ENCODE assay signal across 22 cellular contexts in the genomic region with DNA sequence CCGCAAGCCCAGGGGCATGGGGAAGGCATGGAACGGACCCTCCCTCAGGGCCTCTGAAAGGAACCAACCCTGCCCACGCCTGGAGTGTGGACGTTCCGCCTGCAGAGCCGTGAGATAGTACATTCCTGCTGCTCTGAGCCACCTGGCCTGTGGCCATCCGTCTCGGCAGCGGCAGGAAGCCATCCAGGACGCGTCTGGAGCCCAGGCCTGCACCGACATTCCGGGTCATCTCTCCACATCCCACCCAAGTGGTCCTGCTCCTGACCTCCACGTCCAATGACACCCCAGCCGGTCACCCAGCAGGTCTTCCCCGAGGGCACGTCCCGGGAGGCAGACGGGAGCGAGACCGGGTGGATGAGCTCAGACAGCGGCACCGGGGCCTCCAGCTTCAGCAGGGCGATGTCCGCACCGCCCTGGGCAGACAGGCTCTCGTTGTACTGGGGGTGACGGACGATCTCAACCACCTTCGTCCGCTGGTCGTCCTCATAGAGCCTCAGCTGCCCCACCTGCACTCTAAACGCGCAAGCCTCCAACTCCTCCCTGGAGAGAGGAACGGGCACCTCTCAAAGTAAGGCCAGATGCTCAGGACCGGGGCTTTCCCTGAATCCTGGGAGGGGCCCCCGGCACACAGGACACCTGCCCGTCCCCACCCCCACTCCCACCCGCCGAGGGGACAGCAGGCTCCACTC. TPM values are rescaled to one million over a fixed set of nuclear protein-coding genes. Genes with fewer than 3 reads are reported as not detected.
DNase-seq lines count a peak whose midpoint lies in the region; ATAC-seq and TF ChIP-seq lines count a peak whose summit lies in the region.
"Had no signal": no experiment of that assay in that cellular context is flagged by ENCODE, and none has a peak within 500 bp of the region (broad histone marks: within the 10 kb centered on the region; RNA-seq: fewer than 3 reads in every experiment).

No MANE protein-coding gene starts in this region.

- no peaks in the 10 kb centered on the region for H3K79me2 ChIP-seq in mammary epithelial cell (ENCODE audit: insufficient read depth, low read length)

- BruUV-seq in mammary epithelial cell (replicated peaks; lab: Mats Ljungman, UMichigan): no TSS peak

- H3K9ac ChIP-seq in mammary epithelial cell (ENCODE audit: insufficient read depth, low read length): no peak overlapping the region

- intact Hi-C loops in mammary epithelial cell (cut with micrococcal nuclease): no loop called here
- intact Hi-C loops in left lung (cut with DNase I): no loop called here
- intact Hi-C loops in left colon (cut with DNase I, micrococcal nuclease): no loop called here

- peak overlapping the region; percentile 72 for H2AFZ ChIP-seq in mammary epithelial cell (ENCODE audit: low read depth, low read length)

- in situ Hi-C loops in mammary epithelial cell (cut with MboI; ENCODE audit: low sequenced_read_pairs in 2 of 2): no loop called here

- H4K20me1 ChIP-seq in mammary epithelial cell (ENCODE audit: insufficient read depth, low read length): no peaks in the 10 kb centered on the region

- DNase-seq in mammary epithelial cell (no peak), left lung (no peak), left colon (no peak)
- DNase-seq: activated B cell treated with CpG ODN at 0.5 μM for 24 hours, adrenal gland, cerebellar nuclear complex, DMS79 treated with DMSO at 0.1 percent for 48 hours, endodermal cell, MM.1S, naive B cell, NCI-H187, NCI-H446 treated with DMSO at 0.1 percent for 48 hours, SHP77 treated with DMSO at 0.1 percent for 48 hours, spleen, T-helper 17 cell had no signal

- no peak overlapping the region for H3K27ac ChIP-seq in HEK293 (ENCODE audit: extremely low read depth, low read depth, low read length)
- H3K27ac ChIP-seq in mammary epithelial cell (ENCODE audit: insufficient read depth, low read depth, low read length): no peak overlapping the region
- H3K27ac ChIP-seq in left lung: no peak overlapping the region
- H3K27ac ChIP-seq: adrenal gland, spleen, tibial nerve had no signal

- peak overlapping the region; percentile 10 to 77 (median 59) for H3K27ac Mint-ChIP-seq in nephron
- H3K27ac Mint-ChIP-seq: activated B cell treated with CpG ODN at 0.5 μM for 24 hours; activated T-helper 2 cell treated with anti-CD3 and anti-CD28 coated beads, Interferon-gamma antibody, Interleukin-2, Interleukin-4, amounts not matched to agents 10 μg/mL and 5 μg/mL and 100 μg/mL, durations not matched to agents 14 hours and 24 hours and 36 hours; CD14-positive monocyte; endodermal cell; naive B cell; stimulated activated effector memory CD8-positive, alpha-beta T cell treated with anti-CD3 and anti-CD28 coated beads, Interleukin-12 subunit alpha, Interleukin-12 subunit beta, amount 100 ng/mL, for 72 hours; T-helper 17 cell had no signal

- peak overlapping the region in 2 of 3 experiments; percentile 53 for H3K4me3 Mint-ChIP-seq in nephron
- H3K4me3 Mint-ChIP-seq: activated B cell treated with CpG ODN at 0.5 μM for 24 hours; stimulated activated effector memory CD8-positive, alpha-beta T cell treated with anti-CD3 and anti-CD28 coated beads, Interleukin-12 subunit alpha, Interleukin-12 subunit beta, amount 100 ng/mL, for 72 hours; T-helper 17 cell had no signal

- peaks cover 36% of the 10 kb centered on the region for H3K4me1 Mint-ChIP-seq in nephron
- H3K4me1 Mint-ChIP-seq: T-helper 17 cell had no signal

- H3K4me1 ChIP-seq in HEK293 (ENCODE audit: control insufficient read depth, insufficient read depth, low read length) (no peaks in the 10 kb centered on the region), mammary epithelial cell (ENCODE audit: insufficient read depth, low read length) (peaks cover 8% of the 10 kb centered on the region), left lung (no peaks in the 10 kb centered on the region)
- H3K4me1 ChIP-seq: adrenal gland had no signal

- H3K27me3 Mint-ChIP-seq in nephron (ENCODE audit: low read depth): peaks cover 45% of the 10 kb centered on the region

- H3K9me3 Mint-ChIP-seq in nephron: no peaks in the 10 kb centered on the region
- H3K9me3 Mint-ChIP-seq: activated B cell treated with CpG ODN at 0.5 μM for 24 hours; activated T-helper 2 cell treated with anti-CD3 and anti-CD28 coated beads, Interferon-gamma antibody, Interleukin-2, Interleukin-4, amounts not matched to agents 10 μg/mL and 5 μg/mL and 100 μg/mL, durations not matched to agents 14 hours and 24 hours and 36 hours; endodermal cell; naive B cell; stimulated activated effector memory CD8-positive, alpha-beta T cell treated with anti-CD3 and anti-CD28 coated beads, Interleukin-12 subunit alpha, Interleukin-12 subunit beta, amount 100 ng/mL, for 72 hours had no signal

- 8% methylated on average over 16 of the region's 40 CpGs for WGBS in mammary epithelial cell (ENCODE audit: low coverage, missing lambda C conversion rate)

- H3K4me2 ChIP-seq in mammary epithelial cell (ENCODE audit: insufficient read depth, low read depth, low read length): peak overlapping the region; percentile 46

- H3K4me3 ChIP-seq in HEK293 (ENCODE audit: low read depth, low read length): no peak overlapping the region
- H3K4me3 ChIP-seq in mammary epithelial cell (replicated peaks in 1 of 3; ENCODE audit: insufficient read depth in 1 of 3, low read depth in 2 of 3, low read length in 3 of 3): peak overlapping the region in 1 of 3 experiments; percentile 33
- no peak overlapping the region for H3K4me3 ChIP-seq in left lung
- H3K4me3 ChIP-seq: adrenal gland, lung, spleen, tibial nerve had no signal

- dilution Hi-C loops in mammary epithelial cell (cut with HindIII; ENCODE audit: low sequenced_read_pairs): loop anchor here (25.0 kb wide), 1 partner anchor 576 kb away; a partner anchor contains a TSS

- ATAC-seq in left lung (no peak), left colon (no peak)
- ATAC-seq: stimulated activated effector memory CD8-positive, alpha-beta T cell treated with anti-CD3 and anti-CD28 coated beads, Interleukin-12 subunit alpha, Interleukin-12 subunit beta, amount 100 ng/mL, for 72 hours; T-helper 17 cell had no signal

- H3K27me3 ChIP-seq in mammary epithelial cell (ENCODE audit: insufficient read depth, low read length) (peaks cover 16% of the 10 kb centered on the region), left lung (peaks cover 24 to 92% of the 10 kb centered on the region in 2 donors)

- POLR2A ChIA-PET in HEK293 (lab: Yijun Ruan, JAX): no interaction called here

- no peaks in the 10 kb centered on the region for H3K36me3 Mint-ChIP-seq in nephron (ENCODE audit: low read depth)
- H3K36me3 Mint-ChIP-seq: CD14-positive monocyte; naive B cell; stimulated activated effector memory CD8-positive, alpha-beta T cell treated with anti-CD3 and anti-CD28 coated beads, Interleukin-12 subunit alpha, Interleukin-12 subunit beta, amount 100 ng/mL, for 72 hours had no signal

- CTCF ChIA-PET in HEK293 (lab: Yijun Ruan, JAX) (interaction anchor here (1.0 kb wide), 1 partner anchor 28 kb away, joined by 3 read pairs; no protein-coding TSS in a partner anchor), mammary epithelial cell (lab: Charles Lee; ENCODE audit: low non-redundant PET) (no interaction called here)

- H3K9me3 ChIP-seq in HEK293 (ENCODE audit: control insufficient read depth, insufficient read depth, low read depth, low read length) (no peaks in the 10 kb centered on the region), mammary epithelial cell (replicated peaks; ENCODE audit: insufficient read depth, low read length) (no peaks in the 10 kb centered on the region), left lung (no peaks in the 10 kb centered on the region)
- H3K9me3 ChIP-seq: adrenal gland, spleen, tibial nerve had no signal

- TF ChIP-seq CTCF in HEK293 (tag by site-specific recombination; IDR thresholded peaks at IDR 0.05) (no peak), mammary epithelial cell (conservative IDR thresholded peaks at IDR 0.05 in 1 of 2, IDR thresholded peaks at IDR 0.05 in 1 of 2; ENCODE audit: extremely low read depth in 1 of 2, insufficient read depth in 1 of 2, low read depth in 1 of 2, low read length in 2 of 2) (no peak), nephron (IDR thresholded peaks at IDR 0.05; ENCODE audit: unreplicated experiment in 3 of 3) (no peak), left lung (IDR thresholded peaks at IDR 0.05) (no peak)

- H3K36me3 ChIP-seq in HEK293 (ENCODE audit: control insufficient read depth in 2 of 2, insufficient read depth in 1 of 2, low read length in 2 of 2): no peaks in the 10 kb centered on the region
- no peaks in the 10 kb centered on the region for H3K36me3 ChIP-seq in mammary epithelial cell (ENCODE audit: insufficient read depth, low read length)
- no peaks in the 10 kb centered on the region for H3K36me3 ChIP-seq in left lung
- H3K36me3 ChIP-seq: adrenal gland, spleen, tibial nerve had no signal

TF ChIP-seq in HEK293, 187 proteins besides CTCF, POLR2A, EP300 and RAD21:
- TF ChIP-seq GLIS2 (tag by site-specific recombination; IDR thresholded peaks at IDR 0.05): 0 out of 2 replicates have a peak, but pooled peaks have one; percentile 12
- no peak for TF ChIP-seq ZNF791 (tag by site-specific recombination; IDR thresholded peaks at IDR 0.05)
- TF ChIP-seq ZBTB8A (tag by site-specific recombination; IDR thresholded peaks at IDR 0.05): no peak
- TF ChIP-seq KLF16 (tag by site-specific recombination; IDR thresholded peaks at IDR 0.05): no peak
TF ChIP-seq in HEK293: peak in this region for 1.

RNA-seq across cellular contexts. Expression of a gene that starts 21.3 kb away (rescaled TPM):
- total RNA-seq in mammary epithelial cell (100 to 1,000 TPM in 1 of 2 donors, 10 to 100 TPM in 1; 42.7 to 157 TPM), left lung (100 to 1,000 TPM in 1 of 2 donors, 10 to 100 TPM in 1; 89.0 to 111 TPM), left colon (10 to 100 TPM; 76.6 to 87.1 TPM)
- polyA plus RNA-seq in mammary epithelial cell: 91.3 TPM
- polyA minus RNA-seq in mammary epithelial cell: 104 TPM

RNA-seq across cellular contexts. Expression of a gene that starts 32.3 kb away (rescaled TPM):
- total RNA-seq in mammary epithelial cell (not detected), left lung (under 1 TPM in 1 of 2 donors, not detected in 1; 0.37 TPM), left colon (1 to 10 TPM in 1 of 2 donors, under 1 TPM in 1; 0.18 to 2.8 TPM)
- polyA plus RNA-seq in mammary epithelial cell: not detected
- not detected for polyA minus RNA-seq in mammary epithelial cell
- total RNA-seq: activated B cell treated with CpG ODN at 0.5 μM for 24 hours; activated T-helper 2 cell treated with anti-CD3 and anti-CD28 coated beads, Interferon-gamma antibody, Interleukin-2, Interleukin-4, amounts not matched to agents 10 μg/mL and 5 μg/mL and 100 μg/mL, durations not matched to agents 14 hours and 24 hours and 36 hours; adrenal gland; endodermal cell; T-helper 17 cell had no signal
- polyA plus RNA-seq: CD14-positive monocyte had no signal

RNA-seq across cellular contexts. Expression of a gene that starts 45.3 kb away (rescaled TPM):
- 1 to 10 TPM; 1.0 to 1.3 TPM for total RNA-seq in mammary epithelial cell
- polyA plus RNA-seq in mammary epithelial cell: 0.11 TPM
- polyA minus RNA-seq in mammary epithelial cell: 0.78 TPM
- total RNA-seq in left lung: 1 to 10 TPM; 2.6 to 6.0 TPM
- 10 to 100 TPM in 1 of 2 donors, 1 to 10 TPM in 1; 7.5 to 12.3 TPM for total RNA-seq in left colon
- polyA plus RNA-seq: CD14-positive monocyte had no signal

RNA-seq across cellular contexts. Expression of a gene that starts 47.6 kb away (rescaled TPM):
- total RNA-seq in mammary epithelial cell (not detected), left lung (10 to 100 TPM; 35.1 to 51.0 TPM), left colon (10 to 100 TPM in 1 of 2 donors, 1 to 10 TPM in 1; 5.7 to 49.9 TPM)
- polyA plus RNA-seq in mammary epithelial cell: not detected
- polyA minus RNA-seq in mammary epithelial cell: not detected
- total RNA-seq: activated B cell treated with CpG ODN at 0.5 μM for 24 hours; activated T-helper 2 cell treated with anti-CD3 and anti-CD28 coated beads, Interferon-gamma antibody, Interleukin-2, Interleukin-4, amounts not matched to agents 10 μg/mL and 5 μg/mL and 100 μg/mL, durations not matched to agents 14 hours and 24 hours and 36 hours; endodermal cell; T-helper 17 cell had no signal
- polyA plus RNA-seq: CD14-positive monocyte had no signal

RNA-seq across cellular contexts. Expression of a gene that starts 58.1 kb away (rescaled TPM):
- total RNA-seq in mammary epithelial cell (not detected), left lung (10 to 100 TPM in 1 of 2 donors, 1 to 10 TPM in 1; 3.0 to 55.5 TPM), left colon (10 to 100 TPM in 1 of 2 donors, 1 to 10 TPM in 1; 6.4 to 18.6 TPM)
- polyA plus RNA-seq in mammary epithelial cell: not detected
- polyA minus RNA-seq in mammary epithelial cell: not detected
- total RNA-seq: activated B cell treated with CpG ODN at 0.5 μM for 24 hours; activated T-helper 2 cell treated with anti-CD3 and anti-CD28 coated beads, Interferon-gamma antibody, Interleukin-2, Interleukin-4, amounts not matched to agents 10 μg/mL and 5 μg/mL and 100 μg/mL, durations not matched to agents 14 hours and 24 hours and 36 hours; endodermal cell; T-helper 17 cell had no signal
- polyA plus RNA-seq: CD14-positive monocyte had no signal
